ENCODE assay signal across 14 cellular contexts in the genomic region with DNA sequence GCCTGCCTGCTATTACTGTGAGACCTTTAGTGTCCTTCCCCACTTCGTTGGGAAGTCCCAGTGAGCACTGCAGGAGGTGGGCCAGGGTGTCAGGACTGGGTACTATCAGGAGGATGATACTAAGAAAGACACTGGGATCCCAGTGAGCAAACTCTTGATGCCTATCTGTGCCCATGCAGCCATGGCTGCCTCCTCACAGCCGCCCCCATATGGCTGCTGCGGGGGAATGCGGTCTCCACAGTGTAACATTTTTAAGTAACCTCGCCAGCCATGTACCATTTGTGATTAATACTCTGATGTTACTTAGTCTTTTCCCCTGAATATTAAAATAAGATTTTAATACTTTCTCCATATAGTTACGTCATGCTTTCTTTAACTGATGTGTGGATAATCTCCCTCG.
DNase-seq lines count a peak whose midpoint lies in the region; TF ChIP-seq lines count a peak whose summit lies in the region.
"Had no signal": no experiment of that assay in that cellular context is flagged by ENCODE, and none has a peak within 500 bp of the region (broad histone marks: within the 10 kb centered on the region; RNA-seq: fewer than 3 reads in every experiment).

No MANE protein-coding gene starts in this region.

- no peak overlapping the region for H3K4me3 Mint-ChIP-seq in neural progenitor cell

- intact Hi-C loops in vagina (cut with DNase I): no loop called here

- no peak for TF ChIP-seq POLR2A in vagina (IDR thresholded peaks at IDR 0.05)

- no peaks in the 10 kb centered on the region for H3K4me1 Mint-ChIP-seq in neural progenitor cell

- H3K27ac Mint-ChIP-seq in neural progenitor cell: no peak overlapping the region

- H3K4me3 ChIP-seq in Loucy (ENCODE audit: low read length, poor library complexity, severe bottlenecking) (no peak overlapping the region), astrocyte of the spinal cord (ENCODE audit: low read depth, low read length) (no peak overlapping the region), neural progenitor cell (no peak overlapping the region), vagina (no peak overlapping the region)
- H3K4me3 ChIP-seq: ovary, PC-9, SK-N-MC had no signal

- H3K27me3 Mint-ChIP-seq in neural progenitor cell (ENCODE audit: insufficient read depth, low read depth): peaks cover 3% of the 10 kb centered on the region

- H3K9me3 ChIP-seq in Loucy (ENCODE audit: insufficient read depth, low read depth, low read length) (no peaks in the 10 kb centered on the region), neural progenitor cell (ENCODE audit: low read depth) (no peaks in the 10 kb centered on the region), vagina (no peaks in the 10 kb centered on the region)
- H3K9me3 ChIP-seq: ovary had no signal

- no peak overlapping the region for H2AFZ ChIP-seq in Loucy (ENCODE audit: low read length)
- H2AFZ ChIP-seq in neural progenitor cell (replicated peaks): no peak overlapping the region
- H2AFZ ChIP-seq: PC-9 had no signal

- H4K20me1 ChIP-seq in Loucy (ENCODE audit: insufficient read depth, low read length, poor library complexity, severe bottlenecking): no peaks in the 10 kb centered on the region
- no peaks in the 10 kb centered on the region for H4K20me1 ChIP-seq in neural progenitor cell (ENCODE audit: low read depth)

- H3K27me3 ChIP-seq in Loucy (ENCODE audit: insufficient read depth, low read length, poor library complexity, severe bottlenecking) (peaks cover 9% of the 10 kb centered on the region), neural progenitor cell (no peaks in the 10 kb centered on the region), vagina (no peaks in the 10 kb centered on the region)
- H3K27me3 ChIP-seq: ovary had no signal

- H3K4me1 ChIP-seq in Loucy (ENCODE audit: insufficient read depth, low read length, poor library complexity, severe bottlenecking) (no peaks in the 10 kb centered on the region), neural progenitor cell (no peaks in the 10 kb centered on the region), vagina (no peaks in the 10 kb centered on the region)

- no peak overlapping the region for H3K9ac ChIP-seq in Loucy (ENCODE audit: low read depth, low read length, poor library complexity, severe bottlenecking)
- no peak overlapping the region for H3K9ac ChIP-seq in neural progenitor cell

- H3K79me2 ChIP-seq in Loucy (ENCODE audit: insufficient read depth, low read length): no peaks in the 10 kb centered on the region
- no peaks in the 10 kb centered on the region for H3K79me2 ChIP-seq in neural progenitor cell (ENCODE audit: low read depth)

- H3K4me2 ChIP-seq in Loucy (ENCODE audit: low read depth, low read length, poor library complexity, severe bottlenecking) (no peak overlapping the region), neural progenitor cell (no peak overlapping the region)
- H3K4me2 ChIP-seq: PC-9 had no signal

- in situ Hi-C loops in astrocyte of the spinal cord (cut with HindIII; ENCODE audit: low sequenced_read_pairs): no loop called here

- DNase-seq in astrocyte of the spinal cord (ENCODE audit: low read depth, low spot score) (no peak), neural progenitor cell (ENCODE audit: low spot score) (peak; percentile 19), vagina (ENCODE audit: extremely low spot score in 2 of 2) (no peak), kidney glomerular epithelial cell (lab: John Stamatoyannopoulos, UW) (no peak), DMS114 treated with DMSO at 0.1 percent for 48 hours (lab: John Stamatoyannopoulos, UW; ENCODE audit: unreplicated experiment) (no peak)
- DNase-seq: activated CD4-positive, alpha-beta T cell treated with anti-CD3 and anti-CD28 coated beads for 1 hour; NCI-H2029; NCI-H446 treated with DMSO at 0.1 percent for 48 hours; ovary; PC-9; T1000 had no signal

- H3F3A ChIP-seq in Loucy (ENCODE audit: low read depth) (no peaks in the 10 kb centered on the region), neural progenitor cell (ENCODE audit: low read depth) (no peaks in the 10 kb centered on the region)

- no peaks in the 10 kb centered on the region for H3K36me3 ChIP-seq in Loucy (ENCODE audit: insufficient read depth, low read length)
- H3K36me3 ChIP-seq in neural progenitor cell: no peaks in the 10 kb centered on the region
- no peaks in the 10 kb centered on the region for H3K36me3 ChIP-seq in vagina
- H3K36me3 ChIP-seq: ovary had no signal

- H3K27ac ChIP-seq in neural progenitor cell (no peak overlapping the region), vagina (no peak overlapping the region)
- H3K27ac ChIP-seq: ovary, PC-9, SK-N-MC had no signal

- H3K9me3 Mint-ChIP-seq in neural progenitor cell: peaks cover 2% of the 10 kb centered on the region

- peaks cover 2% of the 10 kb centered on the region for H3K36me3 Mint-ChIP-seq in neural progenitor cell

- TF ChIP-seq CTCF in GM12872 (IDR thresholded peaks at IDR 0.05; ENCODE audit: insufficient read depth, low read depth, low read length) (peak; percentile 25; the same call in 2 of the 3 replicates), Loucy (conservative IDR thresholded peaks at IDR 0.05; ENCODE audit: low read length) (peak; percentile 66), astrocyte of the spinal cord (IDR thresholded peaks at IDR 0.05; ENCODE audit: low read depth, low read length) (peak; percentile 12), neural progenitor cell (IDR thresholded peaks at IDR 0.05) (peak; percentile 54), vagina (IDR thresholded peaks at IDR 0.05) (no peak)

- no peaks in the 10 kb centered on the region for H3K9me2 ChIP-seq in Loucy (replicated peaks; ENCODE audit: low read depth, low read length)

Comparison
In these comparisons a context has a peak if more than half of its experiments do, and no peak if none do; other contexts are left out.
1. CTCF ChIP-seq: peak in GM12872 (single experiment), Loucy (single experiment), astrocyte of the spinal cord (single experiment) and neural progenitor cell (single experiment); none in vagina (0 of 3).